1 cellular context compared by ENCODE assay signal in genomic region chr14:24146622-24146977, GRCh38.
TF ChIP-seq lines count a peak whose summit lies in the region.

No MANE protein-coding gene starts in this region.

TF ChIP-seq in HepG2, 621 proteins besides CTCF, POLR2A, EP300 and RAD21 (continued from another document and continues in another):
- TF ChIP-seq THAP7 (CRISPR knock-in tag; IDR thresholded peaks at IDR 0.05) (peak; percentile 86; the same call in 1 of the 2 replicates), RXRB (CRISPR knock-in tag; IDR thresholded peaks at IDR 0.05; ENCODE audit: borderline replicate concordance) (peak; percentile 68; the same call in 1 of the 2 replicates), ZFP91 (CRISPR knock-in tag; IDR thresholded peaks at IDR 0.05; ENCODE audit: borderline replicate concordance) (no peak), ZMYM2 (CRISPR knock-in tag; IDR thresholded peaks at IDR 0.05) (no peak), HMGXB4 (CRISPR knock-in tag; IDR thresholded peaks at IDR 0.05; ENCODE audit: borderline replicate concordance in 1 of 2, low read depth in 1 of 2) (peak in 1 of 2 experiments; percentile 79; a peak in 3 of 4 replicates), ZNF816 (CRISPR knock-in tag; IDR thresholded peaks at IDR 0.05; ENCODE audit: borderline replicate concordance) (no peak), RORA (CRISPR knock-in tag; IDR thresholded peaks at IDR 0.05) (no peak), ZNF740 (CRISPR knock-in tag; IDR thresholded peaks at IDR 0.05) (peak; percentile 87; the same call in 1 of the 2 replicates), ZNF512B (CRISPR knock-in tag; IDR thresholded peaks at IDR 0.05; ENCODE audit: borderline replicate concordance) (no peak), SCMH1 (CRISPR knock-in tag; IDR thresholded peaks at IDR 0.05; ENCODE audit: borderline replicate concordance) (no peak), ATAD3A (CRISPR knock-in tag; IDR thresholded peaks at IDR 0.05) (no peak), TBX3 (IDR thresholded peaks at IDR 0.05; ENCODE audit: borderline replicate concordance) (no peak), SRSF4 (IDR thresholded peaks at IDR 0.05; ENCODE audit: low read depth, low read length, poor library complexity, severe bottlenecking) (no peak), ZNF672 (CRISPR knock-in tag; IDR thresholded peaks at IDR 0.05) (no peak), ZNF839 (CRISPR knock-in tag; IDR thresholded peaks at IDR 0.05; ENCODE audit: borderline replicate concordance) (no peak), ZNF878 (CRISPR knock-in tag; IDR thresholded peaks at IDR 0.05) (no peak), SP2 (CRISPR knock-in tag; IDR thresholded peaks at IDR 0.05) (no peak), ZNF597 (CRISPR knock-in tag; IDR thresholded peaks at IDR 0.05) (no peak), IKZF1 (IDR thresholded peaks at IDR 0.05) (no peak), TEAD3 (CRISPR knock-in tag; optimal IDR thresholded peaks at IDR 0.05; ENCODE audit: borderline replicate concordance) (peak; percentile 55), ZNF841 (CRISPR knock-in tag; IDR thresholded peaks at IDR 0.05; ENCODE audit: borderline replicate concordance) (no peak), SYNCRIP (IDR thresholded peaks at IDR 0.05; ENCODE audit: insufficient read depth, low read depth, low read length) (no peak), ZBTB10 (CRISPR knock-in tag; IDR thresholded peaks at IDR 0.05; ENCODE audit: borderline replicate concordance) (no peak), ZNF280D (CRISPR knock-in tag; IDR thresholded peaks at IDR 0.05) (no peak; the same call in 1 of the 2 replicates), ZNF362 (CRISPR knock-in tag; IDR thresholded peaks at IDR 0.05; ENCODE audit: borderline replicate concordance) (no peak), ZNF17 (CRISPR knock-in tag; IDR thresholded peaks at IDR 0.05) (no peak), BCLAF1 (IDR thresholded peaks at IDR 0.05) (no peak), ZNF879 (CRISPR knock-in tag; IDR thresholded peaks at IDR 0.05) (no peak; the same call in none of the 2 replicates), HNRNPH1 (optimal IDR thresholded peaks at IDR 0.05; ENCODE audit: low read depth, low read length) (no peak), MYPOP (CRISPR knock-in tag; IDR thresholded peaks at IDR 0.05) (no peak), ZNF788 (CRISPR knock-in tag; IDR thresholded peaks at IDR 0.05; ENCODE audit: borderline replicate concordance) (0 out of 2 replicates have a peak, but pooled peaks have one; percentile 80), ZNF546 (CRISPR knock-in tag; conservative IDR thresholded peaks at IDR 0.05) (no peak), ZFP36L1 (CRISPR knock-in tag; IDR thresholded peaks at IDR 0.05) (no peak; the same call in 1 of the 2 replicates), REL (CRISPR knock-in tag; conservative IDR thresholded peaks at IDR 0.05) (no peak), CENPT (CRISPR knock-in tag; IDR thresholded peaks at IDR 0.05; ENCODE audit: low read depth) (no peak), THAP8 (CRISPR knock-in tag; IDR thresholded peaks at IDR 0.05; ENCODE audit: borderline replicate concordance) (no peak)
